ENCODE assay signal across 8 cellular contexts in genomic region chr5:160175438-160176218, GRCh38. TPM values are rescaled to one million over a fixed set of nuclear protein-coding genes. Genes with fewer than 3 reads are reported as not detected.
DNase-seq lines count a peak whose midpoint lies in the region; ATAC-seq and TF ChIP-seq lines count a peak whose summit lies in the region.

No MANE protein-coding gene starts in this region.

- no peaks in the 10 kb centered on the region for H4K20me1 ChIP-seq in PC-9 (ENCODE audit: insufficient read depth)

- H3K36me3 ChIP-seq in PC-9 (ENCODE audit: low read depth), result no peaks in the 10 kb centered on the region

- ATAC-seq in esophagus mucosa, result peak; percentile 64
- ATAC-seq in omental fat pad (ENCODE audit: low FRiP score), result peak; percentile 83
- no peak for ATAC-seq in HG03097 (IDR thresholded peaks at IDR 0.05; ENCODE audit: low FRiP score, unreplicated experiment)

- H3K27ac ChIP-seq in PC-9, result no peak overlapping the region

- no peaks in the 10 kb centered on the region for H3K27me3 ChIP-seq in PC-9 (ENCODE audit: insufficient read depth, low read depth)

- intact Hi-C loops in PC-9 (cut with micrococcal nuclease; ENCODE audit: unreplicated experiment), result no loop called here

- H2AFZ ChIP-seq in PC-9, result no peak overlapping the region

- DNase-seq in D341Med (ENCODE audit: low spot score), result peak; percentile 84
- DNase-seq in NCI-H524 (lab: John Stamatoyannopoulos, UW), result peak; percentile 53 to 76
- no peak for DNase-seq in omental fat pad (ENCODE audit: low spot score)
- DNase-seq in NCI-H1694 (lab: John Stamatoyannopoulos, UW), result no peak
- DNase-seq in NCI-H2029 (lab: John Stamatoyannopoulos, UW), result no peak
- no peak for DNase-seq in PC-9

- POLR2A ChIA-PET in PC-9 (lab: Charles Lee; ENCODE audit: unreplicated experiment), result interaction anchor here (0.5 to 0.6 kb wide), 2 partner anchors 18 to 112 kb away, joined by 4 to 6 read pairs; no protein-coding TSS in a partner anchor

- no peaks in the 10 kb centered on the region for H3K79me2 ChIP-seq in PC-9 (ENCODE audit: low read depth)

- no peaks in the 10 kb centered on the region for H3K9me3 ChIP-seq in PC-9 (ENCODE audit: insufficient read depth, low read depth)

- H3K4me3 ChIP-seq in PC-9, result no peak overlapping the region

- no peaks in the 10 kb centered on the region for H3F3A ChIP-seq in PC-9 (ENCODE audit: insufficient read depth, low read depth)

- no peaks in the 10 kb centered on the region for H3K9me2 ChIP-seq in PC-9 (ENCODE audit: insufficient read depth)

- BruUV-seq in PC-9 (replicated peaks; lab: Mats Ljungman, UMichigan), result no TSS peak

- CTCF ChIA-PET in PC-9 (lab: Charles Lee), result no interaction called here

- H3K4me1 ChIP-seq in PC-9 (replicated peaks; ENCODE audit: insufficient read depth), result no peaks in the 10 kb centered on the region

- H3K4me2 ChIP-seq in PC-9, result no peak overlapping the region

- TF ChIP-seq CTCF in omental fat pad (IDR thresholded peaks at IDR 0.05), result no peak
- no peak for TF ChIP-seq CTCF in PC-9 (conservative IDR thresholded peaks at IDR 0.05)

RNA-seq across cellular contexts. Expression of gene FABP6, which starts 53.7 kb away (rescaled TPM):
- total RNA-seq in esophagus mucosa, result 3.1 TPM
- total RNA-seq in omental fat pad, result not detected
- total RNA-seq in PC-9 (2021), result 1.7 and 5.7 TPM in 2 replicates

RNA-seq across cellular contexts. Expression of gene PWWP2A, which starts 56.4 kb away (rescaled TPM):
- 9.6 TPM for total RNA-seq in esophagus mucosa
- 10 to 100 TPM; 18.3 to 47.4 (median 24.4) TPM for total RNA-seq in omental fat pad
- 19.9 and 23.2 TPM in 2 replicates for total RNA-seq in PC-9 (2021)

Comparison
In these comparisons a context has a peak if more than half of its experiments do, and no peak if none do; other contexts are left out.
1. DNase-seq: peak in D341Med (single experiment) and NCI-H524 (2 of 2); none in omental fat pad (single experiment), NCI-H1694 (single experiment), NCI-H2029 (single experiment) and PC-9 (0 of 2).